1 cellular context compared by ENCODE assay signal in genomic region chr15:47185222-47185800, GRCh38.
TF ChIP-seq lines count a peak whose summit lies in the region.

No MANE protein-coding gene starts in this region.

TF ChIP-seq in HepG2, 621 proteins besides CTCF, POLR2A, EP300 and RAD21 (continued from another document):
- TF ChIP-seq CEBPG (CRISPR knock-in tag; IDR thresholded peaks at IDR 0.05) (no peak), ZBTB46 (CRISPR knock-in tag; IDR thresholded peaks at IDR 0.05; ENCODE audit: borderline replicate concordance) (no peak), ZXDC (CRISPR knock-in tag; IDR thresholded peaks at IDR 0.05) (no peak), ZSCAN31 (CRISPR knock-in tag; IDR thresholded peaks at IDR 0.05; ENCODE audit: low read depth) (no peak)
